ENCODE assay signal across 17 cellular contexts in genomic region chr9:130208600-130209347, GRCh38. TPM values are rescaled to one million over a fixed set of nuclear protein-coding genes. Genes with fewer than 3 reads are reported as not detected.
DNase-seq lines count a peak whose midpoint lies in the region; ATAC-seq and TF ChIP-seq lines count a peak whose summit lies in the region.
"Had no signal": no experiment of that assay in that cellular context is flagged by ENCODE, and none has a peak within 500 bp of the region (broad histone marks: within the 10 kb centered on the region; RNA-seq: fewer than 3 reads in every experiment).

No MANE protein-coding gene starts in this region.

- H3K27ac Mint-ChIP-seq in glutamatergic neuron (ENCODE audit: unreplicated experiment) = peak overlapping the region; percentile 21
- H3K27ac Mint-ChIP-seq: activated CD4-positive, alpha-beta memory T cell treated with anti-CD3 and anti-CD28 coated beads for 36 hours had no signal

- no peaks in the 10 kb centered on the region for H3K9me3 ChIP-seq in HUES6 (ENCODE audit: control insufficient read depth, insufficient read depth, low read depth, low read length)
- no peaks in the 10 kb centered on the region for H3K9me3 ChIP-seq in sigmoid colon
- H3K9me3 ChIP-seq in GM23248 (ENCODE audit: low read depth) = no peaks in the 10 kb centered on the region

- H3K36me3 Mint-ChIP-seq in glutamatergic neuron (ENCODE audit: unreplicated experiment) = no peaks in the 10 kb centered on the region
- H3K36me3 Mint-ChIP-seq: activated CD4-positive, alpha-beta memory T cell treated with anti-CD3 and anti-CD28 coated beads for 36 hours had no signal

- H3K27me3 ChIP-seq in HUES6 (ENCODE audit: control insufficient read depth, insufficient read depth, low read length) = no peaks in the 10 kb centered on the region
- H3K27me3 ChIP-seq in sigmoid colon = no peaks in the 10 kb centered on the region
- H3K27me3 ChIP-seq in GM23248 (replicated peaks; ENCODE audit: insufficient read depth) = no peaks in the 10 kb centered on the region
- H3K27me3 ChIP-seq: cardiac muscle cell had no signal

- TF ChIP-seq CTCF in glutamatergic neuron (IDR thresholded peaks at IDR 0.05; ENCODE audit: partially characterized antibody, unreplicated experiment) (no peak), sigmoid colon (IDR thresholded peaks at IDR 0.05) (no peak)

- H3K79me2 ChIP-seq in GM23248 (ENCODE audit: insufficient read depth) = no peaks in the 10 kb centered on the region

- TF ChIP-seq POLR2A in sigmoid colon (IDR thresholded peaks at IDR 0.05) = no peak

- ATAC-seq in HG03457 (IDR thresholded peaks at IDR 0.05; ENCODE audit: unreplicated experiment) = no peak
- ATAC-seq: Panc1; stimulated activated naive CD8-positive, alpha-beta T cell treated with anti-CD3 and anti-CD28 coated beads, Interleukin-15, amount 100 ng/mL, for 72 hours; T-helper 17 cell had no signal

- peaks cover 12% of the 10 kb centered on the region for H3K27me3 Mint-ChIP-seq in glutamatergic neuron (ENCODE audit: unreplicated experiment)
- H3K27me3 Mint-ChIP-seq: stimulated activated naive CD8-positive, alpha-beta T cell treated with anti-CD3 and anti-CD28 coated beads, Interleukin-15, amount 100 ng/mL, for 72 hours had no signal

- H3K4me1 ChIP-seq in HUES6 (ENCODE audit: control insufficient read depth, insufficient read depth, low read length) (peaks cover 17% of the 10 kb centered on the region), sigmoid colon (peaks cover 0 to 65% (median 64%) of the 10 kb centered on the region in 4 donors), GM23248 (ENCODE audit: insufficient read depth) (no peaks in the 10 kb centered on the region)

- H3K27ac ChIP-seq in HUES6 (ENCODE audit: low read depth, low read length) = 0 out of 2 replicates have a peak overlapping the region, but pooled peaks have one; percentile 2
- peak overlapping the region; percentile 78 to 99 (median 82) for H3K27ac ChIP-seq in sigmoid colon
- H3K27ac ChIP-seq in GM23248 = no peak overlapping the region
- H3K27ac ChIP-seq: cardiac muscle cell, epithelial cell of prostate had no signal

- no peak for TF ChIP-seq EP300 in sigmoid colon (IDR thresholded peaks at IDR 0.05)

- no peaks in the 10 kb centered on the region for H3K9me2 ChIP-seq in GM23248 (ENCODE audit: insufficient read depth)

- peak; percentile 73 for DNase-seq in NCI-H748 (lab: John Stamatoyannopoulos, UW; ENCODE audit: unreplicated experiment)
- peak; percentile 40 for DNase-seq in glutamatergic neuron
- no peak for DNase-seq in sigmoid colon
- no peak for DNase-seq in GM23248
- no peak for DNase-seq in stimulated activated CD4-positive, alpha-beta T cell treated with anti-CD3 and anti-CD28 coated beads, Interleukin-12 subunit alpha, Interleukin-12 subunit beta, amount 100 ng/mL, for 4 hours
- no peak for DNase-seq in hepatic stellate cell (ENCODE audit: low spot score)
- DNase-seq: activated CD4-positive, alpha-beta memory T cell treated with anti-CD3 and anti-CD28 coated beads for 36 hours; activated effector memory CD4-positive, alpha-beta T cell treated with anti-CD3 and anti-CD28 coated beads, Interleukin-2, amount 50 U/mL, for 16 hours; stimulated activated naive CD8-positive, alpha-beta T cell treated with anti-CD3 and anti-CD28 coated beads, Interleukin-15, amount 100 ng/mL, for 72 hours; T-helper 17 cell had no signal

- in situ Hi-C loops in GM23248 (cut with MboI) = no loop called here

- WGBS in sigmoid colon, 2 donors = 76 to 83% methylated on average over 26 of the region's 26 CpGs
- 85% methylated on average over 26 of the region's 26 CpGs for WGBS in GM23248 (ENCODE audit: low coverage in 1 of 2, low lambda C conversion rate in 2 of 2, missing lambda C conversion rate in 2 of 2), 2 experiments

- H3K4me1 Mint-ChIP-seq in glutamatergic neuron (ENCODE audit: low read depth, unreplicated experiment) = peaks cover 21% of the 10 kb centered on the region
- H3K4me1 Mint-ChIP-seq: IgD-negative memory B cell; stimulated activated naive CD8-positive, alpha-beta T cell treated with anti-CD3 and anti-CD28 coated beads, Interleukin-15, amount 100 ng/mL, for 72 hours; T-helper 17 cell had no signal

- intact Hi-C loops in sigmoid colon (cut with DNase I) = no loop called here

- no peak overlapping the region for H2AFZ ChIP-seq in GM23248

- H3K4me3 Mint-ChIP-seq in glutamatergic neuron (ENCODE audit: unreplicated experiment) = peak overlapping the region; percentile 31
- H3K4me3 Mint-ChIP-seq: activated CD4-positive, alpha-beta memory T cell treated with anti-CD3 and anti-CD28 coated beads for 36 hours; stimulated activated naive CD8-positive, alpha-beta T cell treated with anti-CD3 and anti-CD28 coated beads, Interleukin-15, amount 100 ng/mL, for 72 hours; T-helper 17 cell had no signal

- no peaks in the 10 kb centered on the region for H3F3A ChIP-seq in GM23248 (ENCODE audit: insufficient read depth)

- H3K4me3 ChIP-seq in HUES6 (ENCODE audit: low read depth, low read length) = no peak overlapping the region
- no peak overlapping the region for H3K4me3 ChIP-seq in sigmoid colon
- H3K4me3 ChIP-seq in GM23248 = no peak overlapping the region
- H3K4me3 ChIP-seq: cardiac muscle cell had no signal

- H3K9me3 Mint-ChIP-seq in glutamatergic neuron (ENCODE audit: unreplicated experiment) = peaks cover 18% of the 10 kb centered on the region
- H3K9me3 Mint-ChIP-seq: activated CD4-positive, alpha-beta memory T cell treated with anti-CD3 and anti-CD28 coated beads for 36 hours; IgD-negative memory B cell; stimulated activated naive CD8-positive, alpha-beta T cell treated with anti-CD3 and anti-CD28 coated beads, Interleukin-15, amount 100 ng/mL, for 72 hours had no signal

- H3K9ac ChIP-seq in HUES6 (ENCODE audit: low read length) (no peak overlapping the region), GM23248 (no peak overlapping the region)

- no peaks in the 10 kb centered on the region for H4K20me1 ChIP-seq in GM23248 (ENCODE audit: insufficient read depth)

- H3K36me3 ChIP-seq in HUES6 (ENCODE audit: control insufficient read depth, insufficient read depth, low read length) = no peaks in the 10 kb centered on the region
- H3K36me3 ChIP-seq in sigmoid colon = peaks cover 0 to 9% (median 3%) of the 10 kb centered on the region in 4 donors
- no peaks in the 10 kb centered on the region for H3K36me3 ChIP-seq in GM23248 (ENCODE audit: low read depth)
- H3K36me3 ChIP-seq: cardiac muscle cell had no signal

- H3K4me2 ChIP-seq in GM23248 (ENCODE audit: unreplicated experiment) = no peak overlapping the region

RNA-seq across cellular contexts. Expression of gene NCS1, which starts 36.6 kb away (rescaled TPM):
- total RNA-seq in glutamatergic neuron (ENCODE audit: unreplicated experiment) (312 TPM), sigmoid colon (100 to 1,000 TPM in 1 of 4 donors, 10 to 100 TPM in 3; 78.5 to 133 (median 96.9) TPM)
- polyA plus RNA-seq in sigmoid colon (1 to 10 TPM in 2 of 3 donors, under 1 TPM in 1; 0.69 to 8.9 (median 4.2) TPM), GM23248 (2016; fragmentation: Nextera tagmentation; extraction: Ambion mirVana) (4.7 and 5.7 TPM in 2 replicates)
- 32.2 and 33.0 TPM in 2 replicates for total RNA-seq in GM23248 (2014; rRNA removed; shearing (Covaris generic))
- polyA plus RNA-seq: IgD-negative memory B cell had no signal

RNA-seq across cellular contexts. Expression of gene HMCN2, which starts 56.8 kb away (rescaled TPM):
- total RNA-seq in glutamatergic neuron (ENCODE audit: unreplicated experiment) (9.3 TPM), sigmoid colon (100 to 1,000 TPM in 1 of 4 donors, 10 to 100 TPM in 2, 1 to 10 TPM in 1; 8.2 to 106 (median 35.7) TPM)
- polyA plus RNA-seq in sigmoid colon (10 to 100 TPM in 1 of 3 donors, 1 to 10 TPM in 2; 3.6 to 44.0 (median 6.0) TPM), GM23248 (2016; fragmentation: Nextera tagmentation; extraction: Ambion mirVana) (not detected in 2 replicates)
- total RNA-seq in GM23248 (2014; rRNA removed; shearing (Covaris generic)) = not detected in 2 replicates
- total RNA-seq: activated CD4-positive, alpha-beta memory T cell treated with anti-CD3 and anti-CD28 coated beads for 36 hours; renal cortical epithelial cell had no signal
- polyA plus RNA-seq: IgD-negative memory B cell had no signal

Comparison
In these comparisons a context has a peak if more than half of its experiments do, and no peak if none do; other contexts are left out.
1. DNase-seq: peak in NCI-H748 (single experiment) and glutamatergic neuron (single experiment); none in sigmoid colon (single experiment), GM23248 (single experiment), stimulated activated CD4-positive, alpha-beta T cell treated with anti-CD3 and anti-CD28 coated beads, Interleukin-12 subunit alpha, Interleukin-12 subunit beta, amount 100 ng/mL, for 4 hours (single experiment) and hepatic stellate cell (single experiment).